In the genomic region with DNA sequence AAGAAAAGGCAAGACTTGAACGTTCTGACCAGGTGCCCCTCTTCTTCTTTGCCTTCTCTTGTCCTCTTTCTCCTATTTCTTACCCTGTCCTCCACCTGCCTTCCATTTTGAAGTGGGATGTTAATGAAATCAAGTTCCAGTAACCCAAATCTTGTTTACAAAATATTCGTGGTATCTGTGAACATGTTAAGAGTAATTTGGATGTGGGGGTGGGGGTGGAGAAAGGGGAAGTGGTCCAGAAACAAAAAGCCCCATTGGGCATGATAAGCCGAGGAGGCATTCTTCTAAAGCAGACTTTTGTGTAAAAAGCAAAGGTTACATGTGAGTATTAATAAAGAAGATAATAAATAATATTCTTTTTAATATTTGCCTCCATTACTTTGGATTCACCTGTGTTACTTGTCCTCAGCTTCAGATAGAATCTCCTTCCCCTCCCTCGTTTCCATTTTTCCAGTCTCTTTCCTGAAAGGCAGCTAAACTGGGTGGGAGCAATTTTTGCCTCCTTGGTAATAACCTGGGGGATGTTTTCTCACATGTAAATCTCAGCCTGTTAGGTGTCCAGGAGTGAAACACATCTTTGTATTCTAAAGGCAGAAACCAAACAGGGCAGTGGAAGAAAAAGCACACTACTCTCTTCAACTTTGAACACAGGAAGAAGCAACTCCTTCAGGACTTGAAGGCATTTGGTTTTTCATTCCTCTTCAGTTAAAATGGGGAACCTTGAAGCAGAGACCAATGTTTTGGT, we compare ENCODE assay signal across 12 cellular contexts. TPM values are rescaled to one million over a fixed set of nuclear protein-coding genes. Genes with fewer than 3 reads are reported as not detected.
DNase-seq lines count a peak whose midpoint lies in the region; ATAC-seq, FAIRE-seq and TF ChIP-seq lines count a peak whose summit lies in the region.
"Had no signal": no experiment of that assay in that cellular context is flagged by ENCODE, and none has a peak within 500 bp of the region (broad histone marks: within the 10 kb centered on the region; RNA-seq: fewer than 3 reads in every experiment).

No MANE protein-coding gene starts in this region.

- 24% methylated on average over 4 of the region's 4 CpGs for WGBS in HepG2 (ENCODE audit: low lambda C conversion rate)

- H3K27ac Mint-ChIP-seq in activated T-cell treated with anti-CD3 and anti-CD28 coated beads, Interleukin-2, amount 50 U/mL, for 72 hours = peak overlapping the region; percentile 40
- peak overlapping the region; percentile 86 for H3K27ac Mint-ChIP-seq in stimulated activated memory B cell treated with anti-CD40 and anti-IgM and Interleukin-4, amounts not matched to agents 10 μg/mL and 1 μg/mL and 100 μg/mL, for 72 hours

- TF ChIP-seq EP300 in HepG2 (IDR thresholded peaks at IDR 0.05; ENCODE audit: low read depth in 2 of 2, low read length in 2 of 2) (no peak), HepG2 (CRISPR knock-in tag; IDR thresholded peaks at IDR 0.05; ENCODE audit: borderline replicate concordance) (no peak)

- intact Hi-C loops in dorsolateral prefrontal cortex (cut with DNase I) = loop anchor here in 1 of 2 donors (5.0 kb wide), 1 partner anchor 640 kb away; no protein-coding TSS in a partner anchor
- intact Hi-C loops in HepG2 (cut with micrococcal nuclease; ENCODE audit: unreplicated experiment) = no loop called here

- H3K4me2 ChIP-seq in OCI-LY1 (ENCODE audit: low read length) = 0 out of 2 replicates have a peak overlapping the region, but pooled peaks have one; percentile 25
- no peak overlapping the region for H3K4me2 ChIP-seq in HepG2 (ENCODE audit: low read depth, low read length)

- no peak overlapping the region for H2AFZ ChIP-seq in OCI-LY1 (ENCODE audit: low read length)
- H2AFZ ChIP-seq in HepG2 (ENCODE audit: low read length) = no peak overlapping the region

- H3K36me3 ChIP-seq in OCI-LY1 (ENCODE audit: insufficient read depth, low read length) (no peaks in the 10 kb centered on the region), HepG2 (replicated peaks in 1 of 2; ENCODE audit: control insufficient read depth in 1 of 2, insufficient read depth in 2 of 2, low read length in 2 of 2) (no peaks in the 10 kb centered on the region)

- no peak for ATAC-seq in activated T-cell treated with anti-CD3 and anti-CD28 coated beads, Interleukin-2, amount 50 U/mL, for 72 hours (replicated peaks in 1 of 2)
- no peak for ATAC-seq in stimulated activated memory B cell treated with anti-CD40 and anti-IgM and Interleukin-4, amounts not matched to agents 10 μg/mL and 1 μg/mL and 100 μg/mL, for 72 hours
- no peak for ATAC-seq in HepG2
- ATAC-seq in HG02938 (IDR thresholded peaks at IDR 0.05; ENCODE audit: unreplicated experiment) = no peak

- no peaks in the 10 kb centered on the region for H3K9me2 ChIP-seq in OCI-LY1 (ENCODE audit: low read depth, low read length)

- no peak for DNase-seq in activated T-cell treated with anti-CD3 and anti-CD28 coated beads, Interleukin-2, amount 50 U/mL, for 72 hours
- no peak for DNase-seq in activated T-cell treated with anti-CD3 and anti-CD28 coated beads, Interleukin-2, amount 50 U/mL, for 48 hours
- DNase-seq in dorsolateral prefrontal cortex (no peak), HepG2 (ENCODE audit: low spot score) (no peak), COR-L47 (lab: John Stamatoyannopoulos, UW) (no peak)
- DNase-seq: effector CD4-positive, alpha-beta T cell; NCI-H1436 treated with DMSO at 0.1 percent for 48 hours; NK-92 treated with Interleukin-12 subunit alpha and Interleukin-12 subunit beta, amount 100 ng/mL, for 24 hours; stimulated activated CD8-positive, alpha-beta memory T cell treated with anti-CD3 and anti-CD28 coated beads, Interleukin-4, amount 100 ng/mL, for 48 hours had no signal

- TF ChIP-seq RAD21 in HepG2 (CRISPR knock-in tag; IDR thresholded peaks at IDR 0.05) = no peak

- TF ChIP-seq CTCF in OCI-LY1 (IDR thresholded peaks at IDR 0.05; ENCODE audit: low read length) (no peak), dorsolateral prefrontal cortex (IDR thresholded peaks at IDR 0.05 in 54 of 56, conservative IDR thresholded peaks at IDR 0.05 in 2 of 56; ENCODE audit: low read depth in 1 of 56, partially characterized antibody in 56 of 56) (no peak), HepG2 (CRISPR knock-in tag; IDR thresholded peaks at IDR 0.05) (no peak)

- H3K4me1 Mint-ChIP-seq in activated T-cell treated with anti-CD3 and anti-CD28 coated beads, Interleukin-2, amount 50 U/mL, for 72 hours (ENCODE audit: low read depth) = peaks cover 39% of the 10 kb centered on the region
- H3K4me1 Mint-ChIP-seq in stimulated activated memory B cell treated with anti-CD40 and anti-IgM and Interleukin-4, amounts not matched to agents 10 μg/mL and 1 μg/mL and 100 μg/mL, for 72 hours = peaks cover 54% of the 10 kb centered on the region

- POLR2A ChIA-PET in HepG2 (lab: Yijun Ruan, JAX) = no interaction called here

- TF ChIP-seq POLR2A in HepG2 (IDR thresholded peaks at IDR 0.05; ENCODE audit: insufficient read depth in 1 of 2, low read depth in 2 of 2, low read length in 2 of 2) = no peak

- BruUV-seq in HepG2 (replicated peaks; lab: Mats Ljungman, UMichigan) = no TSS peak

- H3K79me2 ChIP-seq in OCI-LY1 (ENCODE audit: insufficient read depth, low read length) (no peaks in the 10 kb centered on the region), HepG2 (ENCODE audit: insufficient read depth, low read length) (no peaks in the 10 kb centered on the region)

- H3K9ac ChIP-seq in OCI-LY1 (ENCODE audit: low read length) = no peak overlapping the region
- H3K9ac ChIP-seq in HepG2 (ENCODE audit: insufficient read depth, low read depth, low read length) = no peak overlapping the region

- no peak overlapping the region for H3K4me3 ChIP-seq in OCI-LY1 (ENCODE audit: low read depth, low read length, poor library complexity, severe bottlenecking)
- peak overlapping the region in 38 of 59 donors; percentile 3 to 90 (median 70) for H3K4me3 ChIP-seq in dorsolateral prefrontal cortex
- H3K4me3 ChIP-seq in HepG2 (replicated peaks in 1 of 3; ENCODE audit: insufficient read depth in 1 of 3, low read depth in 2 of 3, low read length in 3 of 3) = no peak overlapping the region

- in situ Hi-C loops in HepG2 (cut with HindIII; ENCODE audit: extremely low pct_ligation_motif_present, low pct_unique_long_range_greater_than_20kb) = no loop called here

- no peak for FAIRE-seq in HepG2 (lab: Jason Lieb, UNC)

- H3K27me3 Mint-ChIP-seq in activated T-cell treated with anti-CD3 and anti-CD28 coated beads, Interleukin-2, amount 50 U/mL, for 72 hours (ENCODE audit: low read depth) = no peaks in the 10 kb centered on the region
- H3K27me3 Mint-ChIP-seq in stimulated activated memory B cell treated with anti-CD40 and anti-IgM and Interleukin-4, amounts not matched to agents 10 μg/mL and 1 μg/mL and 100 μg/mL, for 72 hours = no peaks in the 10 kb centered on the region

- H3K9me3 ChIP-seq in OCI-LY1 (ENCODE audit: low read length) = no peaks in the 10 kb centered on the region
- H3K9me3 ChIP-seq in HepG2 (ENCODE audit: low read length) = no peaks in the 10 kb centered on the region

- no peaks in the 10 kb centered on the region for H3F3A ChIP-seq in OCI-LY1 (ENCODE audit: insufficient read depth, low read length)

- H3K4me1 ChIP-seq in OCI-LY1 (ENCODE audit: insufficient read depth, low read length, severe bottlenecking) (peaks cover 37% of the 10 kb centered on the region), HepG2 (ENCODE audit: insufficient read depth, low read length) (peaks cover 13% of the 10 kb centered on the region)

- peaks cover 7% of the 10 kb centered on the region; the same call in 1 of the 2 replicates for H3K27me3 ChIP-seq in OCI-LY1 (ENCODE audit: insufficient read depth, low read length)
- peaks cover 0 to 3% (median 0%) of the 10 kb centered on the region in 45 donors for H3K27me3 ChIP-seq in dorsolateral prefrontal cortex
- peaks cover 2 to 23% of the 10 kb centered on the region in 2 experiments; a peak in 4 of 5 replicates for H3K27me3 ChIP-seq in HepG2 (ENCODE audit: control insufficient read depth in 1 of 2, insufficient read depth in 2 of 2, low read length in 2 of 2)

- H3K36me3 Mint-ChIP-seq in activated T-cell treated with anti-CD3 and anti-CD28 coated beads, Interleukin-2, amount 50 U/mL, for 72 hours (ENCODE audit: insufficient read depth in 2 of 2) = no peaks in the 10 kb centered on the region
- peaks cover 27% of the 10 kb centered on the region for H3K36me3 Mint-ChIP-seq in stimulated activated memory B cell treated with anti-CD40 and anti-IgM and Interleukin-4, amounts not matched to agents 10 μg/mL and 1 μg/mL and 100 μg/mL, for 72 hours

- no peaks in the 10 kb centered on the region for H3K9me3 Mint-ChIP-seq in activated T-cell treated with anti-CD3 and anti-CD28 coated beads, Interleukin-2, amount 50 U/mL, for 72 hours
- no peaks in the 10 kb centered on the region for H3K9me3 Mint-ChIP-seq in stimulated activated memory B cell treated with anti-CD40 and anti-IgM and Interleukin-4, amounts not matched to agents 10 μg/mL and 1 μg/mL and 100 μg/mL, for 72 hours

- H4K20me1 ChIP-seq in OCI-LY1 (ENCODE audit: insufficient read depth, low read length) (no peaks in the 10 kb centered on the region), HepG2 (ENCODE audit: insufficient read depth, low read length) (no peaks in the 10 kb centered on the region)

- CTCF ChIA-PET in HepG2 (lab: Yijun Ruan, JAX; ENCODE audit: low intra/inter-chr PET ratio, low total read pairs) = no interaction called here

- H3K4me3 Mint-ChIP-seq in activated T-cell treated with anti-CD3 and anti-CD28 coated beads, Interleukin-2, amount 50 U/mL, for 72 hours = peak overlapping the region; percentile 67 to 75
- peak overlapping the region; percentile 72 for H3K4me3 Mint-ChIP-seq in stimulated activated memory B cell treated with anti-CD40 and anti-IgM and Interleukin-4, amounts not matched to agents 10 μg/mL and 1 μg/mL and 100 μg/mL, for 72 hours

- H3K27ac ChIP-seq in OCI-LY1 (ENCODE audit: low read depth, low read length, poor library complexity, severe bottlenecking) (no peak overlapping the region), dorsolateral prefrontal cortex (peak overlapping the region in 1 of 59 donors; percentile 6), HepG2 (ENCODE audit: extremely low read length, insufficient read depth, low read length) (no peak overlapping the region)

RNA-seq across cellular contexts. Expression of a gene that starts 3.2 kb away (rescaled TPM):
- total RNA-seq in activated T-cell treated with anti-CD3 and anti-CD28 coated beads, Interleukin-2, amount 50 U/mL, for 72 hours = 1 to 10 TPM; 5.3 to 5.6 TPM
- total RNA-seq in dorsolateral prefrontal cortex (10 to 100 TPM; 11.8 to 32.2 (median 23.5) TPM), HepG2 (2016; rRNA removed; fragmentation: Illumina TruSeq; extraction: Trizol) (not detected in 2 replicates)
- total RNA-seq in HepG2 (2016; cell fraction: cytosol; rRNA removed; fragmentation: Illumina TruSeq; extraction: Trizol; ENCODE audit: low read depth) = not detected in 2 replicates
- total RNA-seq in HepG2 (2016; cell fraction: insoluble cytoplasmic fraction; rRNA removed; fragmentation: Illumina TruSeq; extraction: Trizol) = not detected in 2 replicates
- not detected in 2 replicates for total RNA-seq in HepG2 (2016; cell fraction: membrane; rRNA removed; fragmentation: Illumina TruSeq; extraction: Trizol)
- total RNA-seq in HepG2 (2016; cell fraction: nucleus; rRNA removed; fragmentation: Illumina TruSeq; extraction: Trizol) = not detected in 2 replicates
- not detected in 2 replicates for polyA plus RNA-seq in HepG2 (2011; rRNA removed)
- not detected in 2 replicates for polyA plus RNA-seq in HepG2 (2011; cell fraction: cytosol; rRNA removed)
- polyA plus RNA-seq in HepG2 (2011; cell fraction: nucleus; rRNA removed) = not detected in 2 replicates
- polyA plus RNA-seq in HepG2 (2012) = not detected in 2 replicates
- polyA plus RNA-seq in HepG2 (2016; cell fraction: cytosol; fragmentation: Illumina TruSeq; extraction: Trizol; ENCODE audit: low read depth) = not detected in 2 replicates
- polyA plus RNA-seq in HepG2 (2016; cell fraction: insoluble cytoplasmic fraction; fragmentation: Illumina TruSeq; extraction: Trizol; ENCODE audit: low read depth) = not detected in 2 replicates
- polyA plus RNA-seq in HepG2 (2016; cell fraction: membrane; fragmentation: Illumina TruSeq; extraction: Trizol; ENCODE audit: low read depth) = not detected in 2 replicates
- not detected in 2 replicates for polyA plus RNA-seq in HepG2 (2016; cell fraction: nucleus; fragmentation: Illumina TruSeq; extraction: Trizol; ENCODE audit: insufficient read depth, low read depth)
- 0.05 TPM in 1 of 2 replicates, not detected in the other for polyA minus RNA-seq in HepG2 (2011; rRNA and poly(A)+ RNA removed; ENCODE audit: low replicate concordance)
- not detected in 2 replicates for polyA minus RNA-seq in HepG2 (2011; cell fraction: cytosol; rRNA and poly(A)+ RNA removed)
- polyA minus RNA-seq in HepG2 (2011; cell fraction: nucleus; rRNA and poly(A)+ RNA removed) = not detected in 2 replicates

Comparison
In these comparisons a context has a peak if more than half of its experiments do, and no peak if none do; other contexts are left out.
1. H3K4me3 ChIP-seq: peak in dorsolateral prefrontal cortex (38 of 59); none in OCI-LY1 (single experiment) and HepG2 (0 of 3).